1 cellular context compared by ENCODE assay signal in genomic region chr19:4374451-4375163, GRCh38.
TF ChIP-seq lines count a peak whose summit lies in the region.

No MANE protein-coding gene starts in this region.

TF ChIP-seq in K562, 482 proteins besides CTCF, POLR2A, EP300 and RAD21 (continued from another document and continues in another):
- TF ChIP-seq ZNF277 (CRISPR knock-in tag; IDR thresholded peaks at IDR 0.05; ENCODE audit: borderline replicate concordance): no peak
- TF ChIP-seq NR2F6 (CRISPR knock-in tag; IDR thresholded peaks at IDR 0.05): peak; percentile 42; the same call in 1 of the 2 replicates
- peak; percentile 86 for TF ChIP-seq ZNF668 (CRISPR knock-in tag; IDR thresholded peaks at IDR 0.05)
- peak; percentile 66 for TF ChIP-seq ZNF584 (CRISPR knock-in tag; IDR thresholded peaks at IDR 0.05; ENCODE audit: low read depth)
- peak; percentile 89 for TF ChIP-seq HBP1 (CRISPR knock-in tag; IDR thresholded peaks at IDR 0.05)
- TF ChIP-seq STAG1 (CRISPR knock-in tag; IDR thresholded peaks at IDR 0.05; ENCODE audit: borderline replicate concordance): no peak
- no peak; the same call in 1 of the 2 replicates for TF ChIP-seq NFIX (CRISPR knock-in tag; IDR thresholded peaks at IDR 0.05; ENCODE audit: low read depth)
- peak; percentile 56 for TF ChIP-seq GABPA (tag; conservative IDR thresholded peaks at IDR 0.05; ENCODE audit: low read depth)
- TF ChIP-seq ZNF507 (tag; conservative IDR thresholded peaks at IDR 0.05): no peak
- peak; percentile 71 for TF ChIP-seq ZNF311 (CRISPR knock-in tag; IDR thresholded peaks at IDR 0.05)
- peak; percentile 16 for TF ChIP-seq RBM39 (optimal IDR thresholded peaks at IDR 0.05; ENCODE audit: low read depth, low read length)
- peak; percentile 71 for TF ChIP-seq TEAD4 (IDR thresholded peaks at IDR 0.05; ENCODE audit: low read length)
- TF ChIP-seq TEAD4 (CRISPR knock-in tag; IDR thresholded peaks at IDR 0.05; ENCODE audit: borderline replicate concordance): peak; percentile 71; the same call in 1 of the 2 replicates
- TF ChIP-seq ESRRA (IDR thresholded peaks at IDR 0.05; ENCODE audit: borderline replicate concordance, low read depth): peak; percentile 91
- TF ChIP-seq NR3C1 (CRISPR knock-in tag; IDR thresholded peaks at IDR 0.05): peak; percentile 38; the same call in 1 of the 2 replicates
- TF ChIP-seq NFRKB (IDR thresholded peaks at IDR 0.05; ENCODE audit: low read depth): peak; percentile 89
- TF ChIP-seq MAFF (IDR thresholded peaks at IDR 0.05; ENCODE audit: low read length): peak; percentile 90
- TF ChIP-seq RBFOX2 (IDR thresholded peaks at IDR 0.05; ENCODE audit: low read depth, low read length): peak; percentile 92
- peak; percentile 93 for TF ChIP-seq NFE2L1 (tag; IDR thresholded peaks at IDR 0.05; ENCODE audit: borderline replicate concordance, low read depth)
- peak; percentile 20; the same call in 1 of the 2 replicates for TF ChIP-seq ZNF224 (CRISPR knock-in tag; IDR thresholded peaks at IDR 0.05)
- TF ChIP-seq FOXA3 (CRISPR knock-in tag; conservative IDR thresholded peaks at IDR 0.05 in 1 of 2, IDR thresholded peaks at IDR 0.05 in 1 of 2): peak in 1 of 2 experiments; percentile 84; a peak in 2 of 4 replicates
- peak; percentile 98 for TF ChIP-seq ZNF609 (CRISPR knock-in tag; IDR thresholded peaks at IDR 0.05; ENCODE audit: borderline replicate concordance)
- no peak for TF ChIP-seq THAP7 (CRISPR knock-in tag; IDR thresholded peaks at IDR 0.05)
- TF ChIP-seq MNT (conservative IDR thresholded peaks at IDR 0.05): peak; percentile 98 to 99
- TF ChIP-seq FOXM1 (IDR thresholded peaks at IDR 0.05; ENCODE audit: low read depth): no peak
- TF ChIP-seq FOXM1 (CRISPR knock-in tag; IDR thresholded peaks at IDR 0.05; ENCODE audit: low read depth): peak; percentile 86
- no peak; the same call in 1 of the 2 replicates for TF ChIP-seq ZFP91 (CRISPR knock-in tag; IDR thresholded peaks at IDR 0.05)
- TF ChIP-seq MITF (IDR thresholded peaks at IDR 0.05): no peak
- no peak for TF ChIP-seq HMG20B (CRISPR knock-in tag; IDR thresholded peaks at IDR 0.05)
- peak; percentile 68; the same call in 1 of the 2 replicates for TF ChIP-seq KLF1 (tag; IDR thresholded peaks at IDR 0.05)
- TF ChIP-seq PRMT5 (CRISPR knock-in tag; IDR thresholded peaks at IDR 0.05): peak; percentile 49; the same call in 1 of the 2 replicates
- peak; percentile 84 to 97; a peak in 3 of 4 replicates for TF ChIP-seq UBTF (IDR thresholded peaks at IDR 0.05; ENCODE audit: borderline replicate concordance in 1 of 2, low read depth in 2 of 2, low read length in 2 of 2)
- peak; percentile 17; the same call in 1 of the 2 replicates for TF ChIP-seq ETV5 (CRISPR knock-in tag; IDR thresholded peaks at IDR 0.05; ENCODE audit: low read depth)
- TF ChIP-seq TEAD2 (tag; IDR thresholded peaks at IDR 0.05): peak; percentile 76; the same call in 1 of the 2 replicates
- peak; percentile 84 for TF ChIP-seq ZKSCAN1 (IDR thresholded peaks at IDR 0.05; ENCODE audit: low read depth, low read length)
- TF ChIP-seq ELF4 (CRISPR knock-in tag; IDR thresholded peaks at IDR 0.05): peak; percentile 93
- TF ChIP-seq ZNF212 (CRISPR knock-in tag; IDR thresholded peaks at IDR 0.05): peak; percentile 80
- peak; percentile 95 for TF ChIP-seq LEF1 (IDR thresholded peaks at IDR 0.05)
- peak; percentile 21 to 70; a peak in 2 of 4 replicates for TF ChIP-seq TBL1XR1 (IDR thresholded peaks at IDR 0.05; ENCODE audit: low read length in 2 of 2)
- TF ChIP-seq CHD2 (IDR thresholded peaks at IDR 0.05; ENCODE audit: low read depth, low read length): 0 out of 2 replicates have a peak, but pooled peaks have one; percentile 17
- no peak for TF ChIP-seq ZNF197 (CRISPR knock-in tag; IDR thresholded peaks at IDR 0.05; ENCODE audit: low read depth)
- peak; percentile 54 for TF ChIP-seq POLR2B (IDR thresholded peaks at IDR 0.05; ENCODE audit: low read depth, partially characterized antibody)
- TF ChIP-seq KLF6 (CRISPR knock-in tag; IDR thresholded peaks at IDR 0.05; ENCODE audit: borderline replicate concordance): peak; percentile 88; the same call in 1 of the 2 replicates
- TF ChIP-seq ZHX1 (conservative IDR thresholded peaks at IDR 0.05; ENCODE audit: low read length): peak; percentile 26; the same call in 1 of the 2 replicates
- TF ChIP-seq HNRNPL (IDR thresholded peaks at IDR 0.05; ENCODE audit: low read depth, low read length): peak; percentile 98
- 0 out of 2 replicates have a peak, but pooled peaks have one; percentile 48 for TF ChIP-seq CBX5 (IDR thresholded peaks at IDR 0.05; ENCODE audit: borderline replicate concordance, low read depth)
- peak; percentile 73 for TF ChIP-seq EGR1 (conservative IDR thresholded peaks at IDR 0.05)
